8 cellular contexts compared by ENCODE assay signal in genomic region chr1:17502326-17502778, GRCh38. TPM values are rescaled to one million over a fixed set of nuclear protein-coding genes. Genes with fewer than 3 reads are reported as not detected.
DNase-seq lines count a peak whose midpoint lies in the region; ATAC-seq, FAIRE-seq and TF ChIP-seq lines count a peak whose summit lies in the region.

No MANE protein-coding gene starts in this region.

- H3K4me1 ChIP-seq in PC-3 (ENCODE audit: insufficient read depth, low read length) = no peaks in the 10 kb centered on the region
- H3K4me1 ChIP-seq in ovary (ENCODE audit: insufficient read depth) = peaks cover 3% of the 10 kb centered on the region

- peak overlapping the region; percentile 58 for H2AFZ ChIP-seq in PC-3 (ENCODE audit: low read length)

- peak; percentile 83 for DNase-seq in DMS53 treated with DMSO at 0.1 percent for 48 hours (lab: John Stamatoyannopoulos, UW; ENCODE audit: unreplicated experiment)
- peak; percentile 83 for DNase-seq in PC-3
- peak; percentile 34 for DNase-seq in activated naive CD4-positive, alpha-beta T cell treated with anti-CD3 and anti-CD28 coated beads, Interleukin-2, amount 50 U/mL, for 16 hours
- DNase-seq in Right ventricle myocardium inferior (ENCODE audit: missing footprints) = peak; percentile 92
- DNase-seq in ovary = peak; percentile 77 to 91 (median 84)
- DNase-seq in urothelium cell line (ENCODE audit: low spot score) = peak; percentile 67

- H3K4me3 ChIP-seq in PC-3 (ENCODE audit: low read length) (no peak overlapping the region), ovary (no peak overlapping the region)

- no peaks in the 10 kb centered on the region for H3K36me3 ChIP-seq in PC-3 (ENCODE audit: low read depth, low read length)
- H3K36me3 ChIP-seq in ovary = no peaks in the 10 kb centered on the region

- H3K27ac ChIP-seq in PC-3 (ENCODE audit: low read length) (no peak overlapping the region), ovary (no peak overlapping the region)

- no peaks in the 10 kb centered on the region for H3K9me3 ChIP-seq in PC-3 (ENCODE audit: low read length)
- H3K9me3 ChIP-seq in ovary = no peaks in the 10 kb centered on the region

- H3K9me2 ChIP-seq in PC-3 (replicated peaks; ENCODE audit: low read length) = no peaks in the 10 kb centered on the region

- POLR2A ChIA-PET in PC-3 (lab: Charles Lee; ENCODE audit: unreplicated experiment) = interaction anchor here (0.6 kb wide), 1 partner anchor 11 kb away, joined by 4 read pairs; no protein-coding TSS in a partner anchor

- H3K27me3 ChIP-seq in PC-3 (ENCODE audit: low read length) (no peaks in the 10 kb centered on the region), ovary (no peaks in the 10 kb centered on the region)

- no peak overlapping the region for H3K9ac ChIP-seq in PC-3 (ENCODE audit: low read length)

- no peaks in the 10 kb centered on the region for H3F3A ChIP-seq in PC-3 (ENCODE audit: low read length, unreplicated experiment)

- TF ChIP-seq CTCF in PC-3 (conservative IDR thresholded peaks at IDR 0.05; ENCODE audit: low read depth, low read length) (peak; percentile 93), ovary (IDR thresholded peaks at IDR 0.05) (peak; percentile 79 to 88 (median 81))

- peak; percentile 94 for TF ChIP-seq RAD21 in Ishikawa (IDR thresholded peaks at IDR 0.05; ENCODE audit: low read depth)

- intact Hi-C loops in PC-3 (cut with micrococcal nuclease) (loop anchor here (1.0 kb wide), 1 partner anchor 104 kb away; no protein-coding TSS in a partner anchor), Right ventricle myocardium inferior (cut with DNase I) (loop anchor here (1.0 kb wide), 1 partner anchor 104 kb away; no protein-coding TSS in a partner anchor), ovary (cut with DNase I) (loop anchor here in 2 of 4 donors (1.0 to 2.0 kb wide), 2 partner anchors 104 kb away; no protein-coding TSS in a partner anchor)

- BruUV-seq in PC-3 (replicated peaks; lab: Mats Ljungman, UMichigan) = no TSS peak

- peak; percentile 11 for TF ChIP-seq POLR2A in ovary (IDR thresholded peaks at IDR 0.05)

- no peak overlapping the region for H3K4me2 ChIP-seq in PC-3 (ENCODE audit: low read length)

- CTCF ChIA-PET in PC-3 (lab: Charles Lee) = interaction anchor here (2.1 kb wide), 1 partner anchor 105 kb away, joined by 18 read pairs; no protein-coding TSS in a partner anchor

- FAIRE-seq in urothelium cell line (lab: Jason Lieb, UNC) = no peak

- H3K79me2 ChIP-seq in PC-3 (ENCODE audit: low read length) = no peaks in the 10 kb centered on the region

- WGBS in ovary, 3 donors = 0 to 9% (median 1%) methylated on average over 12 of the region's 12 CpGs

- no peaks in the 10 kb centered on the region for H4K20me1 ChIP-seq in PC-3 (ENCODE audit: low read length)

- ATAC-seq in PC-3 = peak; percentile 95
- ATAC-seq in Right ventricle myocardium inferior = peak; percentile 97
- no peak for ATAC-seq in GM21723 (IDR thresholded peaks at IDR 0.05; ENCODE audit: unreplicated experiment)

- TF ChIP-seq EP300 in Ishikawa (IDR thresholded peaks at IDR 0.05; ENCODE audit: borderline replicate concordance) (no peak), ovary (IDR thresholded peaks at IDR 0.05) (no peak)

TF ChIP-seq in Ishikawa, 13 proteins besides CTCF, POLR2A, EP300 and RAD21:
- TF ChIP-seq, protein P1, sequence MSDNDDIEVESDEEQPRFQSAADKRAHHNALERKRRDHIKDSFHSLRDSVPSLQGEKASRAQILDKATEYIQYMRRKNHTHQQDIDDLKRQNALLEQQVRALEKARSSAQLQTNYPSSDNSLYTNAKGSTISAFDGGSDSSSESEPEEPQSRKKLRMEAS (IDR thresholded peaks at IDR 0.05) = no peak
- TF ChIP-seq, protein P2, sequence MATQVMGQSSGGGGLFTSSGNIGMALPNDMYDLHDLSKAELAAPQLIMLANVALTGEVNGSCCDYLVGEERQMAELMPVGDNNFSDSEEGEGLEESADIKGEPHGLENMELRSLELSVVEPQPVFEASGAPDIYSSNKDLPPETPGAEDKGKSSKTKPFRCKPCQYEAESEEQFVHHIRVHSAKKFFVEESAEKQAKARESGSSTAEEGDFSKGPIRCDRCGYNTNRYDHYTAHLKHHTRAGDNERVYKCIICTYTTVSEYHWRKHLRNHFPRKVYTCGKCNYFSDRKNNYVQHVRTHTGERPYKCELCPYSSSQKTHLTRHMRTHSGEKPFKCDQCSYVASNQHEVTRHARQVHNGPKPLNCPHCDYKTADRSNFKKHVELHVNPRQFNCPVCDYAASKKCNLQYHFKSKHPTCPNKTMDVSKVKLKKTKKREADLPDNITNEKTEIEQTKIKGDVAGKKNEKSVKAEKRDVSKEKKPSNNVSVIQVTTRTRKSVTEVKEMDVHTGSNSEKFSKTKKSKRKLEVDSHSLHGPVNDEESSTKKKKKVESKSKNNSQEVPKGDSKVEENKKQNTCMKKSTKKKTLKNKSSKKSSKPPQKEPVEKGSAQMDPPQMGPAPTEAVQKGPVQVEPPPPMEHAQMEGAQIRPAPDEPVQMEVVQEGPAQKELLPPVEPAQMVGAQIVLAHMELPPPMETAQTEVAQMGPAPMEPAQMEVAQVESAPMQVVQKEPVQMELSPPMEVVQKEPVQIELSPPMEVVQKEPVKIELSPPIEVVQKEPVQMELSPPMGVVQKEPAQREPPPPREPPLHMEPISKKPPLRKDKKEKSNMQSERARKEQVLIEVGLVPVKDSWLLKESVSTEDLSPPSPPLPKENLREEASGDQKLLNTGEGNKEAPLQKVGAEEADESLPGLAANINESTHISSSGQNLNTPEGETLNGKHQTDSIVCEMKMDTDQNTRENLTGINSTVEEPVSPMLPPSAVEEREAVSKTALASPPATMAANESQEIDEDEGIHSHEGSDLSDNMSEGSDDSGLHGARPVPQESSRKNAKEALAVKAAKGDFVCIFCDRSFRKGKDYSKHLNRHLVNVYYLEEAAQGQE (IDR thresholded peaks at IDR 0.05; ENCODE audit: low read depth) = no peak
- TF ChIP-seq CREB1 (IDR thresholded peaks at IDR 0.05; ENCODE audit: low read depth) (no peak), YY1 (IDR thresholded peaks at IDR 0.05; ENCODE audit: low read depth) (no peak), NFIC (IDR thresholded peaks at IDR 0.05) (0 out of 2 replicates have a peak, but pooled peaks have one; percentile 12), TCF12 (IDR thresholded peaks at IDR 0.05; ENCODE audit: low read depth) (no peak)
- TF ChIP-seq, protein P3, sequence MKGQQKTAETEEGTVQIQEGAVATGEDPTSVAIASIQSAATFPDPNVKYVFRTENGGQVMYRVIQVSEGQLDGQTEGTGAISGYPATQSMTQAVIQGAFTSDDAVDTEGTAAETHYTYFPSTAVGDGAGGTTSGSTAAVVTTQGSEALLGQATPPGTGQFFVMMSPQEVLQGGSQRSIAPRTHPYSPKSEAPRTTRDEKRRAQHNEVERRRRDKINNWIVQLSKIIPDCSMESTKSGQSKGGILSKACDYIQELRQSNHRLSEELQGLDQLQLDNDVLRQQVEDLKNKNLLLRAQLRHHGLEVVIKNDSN (IDR thresholded peaks at IDR 0.05) = no peak

RNA-seq across cellular contexts. Expression of gene ARHGEF10L, which starts 37.1 kb away (rescaled TPM):
- total RNA-seq in PC-3 (2014; rRNA removed) (11.2 and 11.3 TPM in 2 replicates), Right ventricle myocardium inferior (59.9 TPM), ovary (10 to 100 TPM in 5 of 7 donors, 1 to 10 TPM in 2; 7.6 to 23.0 (median 19.6) TPM)
- 10 to 100 TPM in 1 of 2 donors, 1 to 10 TPM in 1; 3.6 to 18.3 TPM for polyA plus RNA-seq in ovary

Comparison
In these comparisons a context has a peak if more than half of its experiments do, and no peak if none do; other contexts are left out.
1. DNase-seq: peak in every context shown above with its lines; median percentile 92 in Right ventricle myocardium inferior; 84 in ovary; 83 in DMS53 treated with DMSO at 0.1 percent for 48 hours; 83 in PC-3; 67 in urothelium cell line; 34 in activated naive CD4-positive, alpha-beta T cell treated with anti-CD3 and anti-CD28 coated beads, Interleukin-2, amount 50 U/mL, for 16 hours.